Comparison of ENCODE assay signal across 17 cellular contexts in the genomic region with DNA sequence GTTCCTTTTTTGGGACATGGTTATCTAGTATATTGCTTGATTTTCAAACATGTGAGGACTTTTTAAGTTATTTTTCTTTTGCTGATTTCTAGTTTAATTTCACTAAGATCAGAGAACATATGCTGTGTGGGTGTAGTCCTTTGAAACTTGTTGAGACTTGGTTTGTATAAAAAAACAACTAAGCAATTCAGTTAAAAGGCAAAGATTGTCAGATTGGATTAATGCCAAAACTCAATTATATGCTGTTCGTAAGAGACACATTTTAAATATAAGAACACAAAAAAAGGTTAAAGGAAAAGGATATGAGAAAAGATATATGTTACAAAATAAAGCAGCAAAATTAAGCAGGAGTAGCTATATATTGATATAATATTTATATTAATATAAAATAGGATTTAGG. TPM values are rescaled to one million over a fixed set of nuclear protein-coding genes. Genes with fewer than 3 reads are reported as not detected.
DNase-seq lines count a peak whose midpoint lies in the region; ATAC-seq, FAIRE-seq and TF ChIP-seq lines count a peak whose summit lies in the region.
"Had no signal": no experiment of that assay in that cellular context is flagged by ENCODE, and none has a peak within 500 bp of the region (broad histone marks: within the 10 kb centered on the region; RNA-seq: fewer than 3 reads in every experiment).

No MANE protein-coding gene starts in this region.

- no peak for FAIRE-seq in K562 (lab: Jason Lieb, UNC)
- FAIRE-seq: D721Med had no signal

- no peaks in the 10 kb centered on the region for H4K20me1 ChIP-seq in K562 (replicated peaks; ENCODE audit: control insufficient read depth, insufficient read depth, low read length)
- H4K20me1 ChIP-seq in hepatocyte (ENCODE audit: insufficient read depth, poor library complexity, severe bottlenecking), result no peaks in the 10 kb centered on the region
- H4K20me1 ChIP-seq: BLaER1 had no signal

- H3K4me2 ChIP-seq in K562 (ENCODE audit: insufficient read depth, low read length) (no peak overlapping the region), hepatocyte (no peak overlapping the region)
- H3K4me2 ChIP-seq: BLaER1, SK-N-SH had no signal

- no peak for DNase-seq in CD4-positive, alpha-beta T cell
- peak; percentile 12 for DNase-seq in NCI-H1105 (lab: John Stamatoyannopoulos, UW)
- no peak for DNase-seq in K562 (ENCODE audit: extremely low read depth in 1 of 4, low spot score in 3 of 4)
- no peak for DNase-seq in memory B cell (ENCODE audit: low spot score in 2 of 2)
- DNase-seq in stimulated activated CD8-positive, alpha-beta memory T cell treated with anti-CD3 and anti-CD28 coated beads, Interleukin-4, amount 100 ng/mL, for 48 hours, result no peak
- DNase-seq in hepatocyte (ENCODE audit: low spot score), result no peak
- no peak for DNase-seq in NCI-H187 treated with DMSO at 0.1 percent for 48 hours (lab: John Stamatoyannopoulos, UW)
- DNase-seq: DMS79 treated with DMSO at 0.1 percent for 48 hours, KG1, NCI-H1436 treated with DMSO at 0.1 percent for 48 hours, NCI-H2029 treated with DMSO at 0.1 percent for 48 hours, NCI-H446 treated with DMSO at 0.1 percent for 48 hours, NCI-H748 treated with DMSO at 0.1 percent for 48 hours, SHP77 treated with DMSO at 0.1 percent for 48 hours, SK-N-SH had no signal

- intact Hi-C loops in CD4-positive, alpha-beta T cell (cut with DNase I, micrococcal nuclease), result loop anchor here in 1 of 2 experiments (10.0 kb wide), 1 partner anchor 342 kb away; no protein-coding TSS in a partner anchor
- intact Hi-C loops in K562 (cut with micrococcal nuclease), result no loop called here

- H3K9me3 ChIP-seq in CD4-positive, alpha-beta T cell (ENCODE audit: control insufficient read depth, low read length), result no peaks in the 10 kb centered on the region
- no peaks in the 10 kb centered on the region for H3K9me3 ChIP-seq in K562 (replicated peaks; ENCODE audit: control insufficient read depth, insufficient read depth, low read depth, low read length)
- H3K9me3 ChIP-seq in hepatocyte (ENCODE audit: low read depth), result no peaks in the 10 kb centered on the region
- H3K9me3 ChIP-seq: BLaER1, SK-N-SH had no signal

- H3K27ac Mint-ChIP-seq in CD4-positive, alpha-beta T cell, result peak overlapping the region; percentile 74
- peak overlapping the region; percentile 29 for H3K27ac Mint-ChIP-seq in memory B cell

- H3K9me3 Mint-ChIP-seq in CD4-positive, alpha-beta T cell, result no peaks in the 10 kb centered on the region
- H3K9me3 Mint-ChIP-seq in memory B cell, result no peaks in the 10 kb centered on the region

- TF ChIP-seq CTCF in CD4-positive, alpha-beta T cell (IDR thresholded peaks at IDR 0.05), result no peak
- TF ChIP-seq CTCF in K562 (IDR thresholded peaks at IDR 0.05 in 2 of 3, conservative IDR thresholded peaks at IDR 0.05 in 1 of 3; ENCODE audit: insufficient read depth in 2 of 3, low read depth in 1 of 3, low read length in 3 of 3) (no peak), hepatocyte (IDR thresholded peaks at IDR 0.05; ENCODE audit: poor library complexity) (no peak)

- TF ChIP-seq RAD21 in K562 (CRISPR knock-in tag; conservative IDR thresholded peaks at IDR 0.05 in 1 of 2, IDR thresholded peaks at IDR 0.05 in 1 of 2), result no peak

- no peaks in the 10 kb centered on the region for H3K9me1 ChIP-seq in K562 (ENCODE audit: control insufficient read depth, insufficient read depth, low read length)

- in situ Hi-C loops in K562 (cut with MboI), result loop anchor here (25.0 kb wide), 1 partner anchor 589 kb away; no protein-coding TSS in a partner anchor

- no peaks in the 10 kb centered on the region for H3K9me2 ChIP-seq in hepatocyte (replicated peaks; ENCODE audit: insufficient read depth)
- H3K9me2 ChIP-seq: SK-N-SH had no signal

- H3K4me1 ChIP-seq in K562 (replicated peaks in 1 of 2; ENCODE audit: control insufficient read depth in 2 of 2, insufficient read depth in 2 of 2, low read length in 2 of 2) (no peaks in the 10 kb centered on the region), hepatocyte (ENCODE audit: insufficient read depth) (peaks cover 3% of the 10 kb centered on the region)
- H3K4me1 ChIP-seq: BLaER1 had no signal

- 74% methylated on average over 1 of the region's 1 CpG for WGBS in K562 (ENCODE audit: insufficient coverage, low coverage, missing lambda C conversion rate)
- WGBS in hepatocyte (ENCODE audit: low lambda C conversion rate, missing lambda C conversion rate), result 69% methylated on average over 1 of the region's 1 CpG

- TF ChIP-seq POLR2A in K562 (conservative IDR thresholded peaks at IDR 0.05), result no peak

- ATAC-seq in CD4-positive, alpha-beta T cell (ENCODE audit: poor library complexity), result peak; percentile 32
- ATAC-seq in K562, result no peak
- no peak for ATAC-seq in memory B cell (ENCODE audit: low read depth)

- CTCF ChIA-PET in CD4-positive, alpha-beta T cell (lab: Charles Lee), result no interaction called here
- CTCF ChIA-PET in K562 (lab: Yijun Ruan, JAX; ENCODE audit: low intra/inter-chr PET ratio), result no interaction called here

- H3K27me3 ChIP-seq in CD4-positive, alpha-beta T cell (ENCODE audit: control insufficient read depth, insufficient read depth, low read length), result no peaks in the 10 kb centered on the region
- H3K27me3 ChIP-seq in K562 (ENCODE audit: control insufficient read depth in 2 of 2, insufficient read depth in 2 of 2, low read length in 2 of 2), result no peaks in the 10 kb centered on the region
- H3K27me3 ChIP-seq in hepatocyte, result no peaks in the 10 kb centered on the region
- H3K27me3 ChIP-seq: BLaER1 had no signal

- peaks cover 50% of the 10 kb centered on the region for H3K4me1 Mint-ChIP-seq in CD4-positive, alpha-beta T cell (ENCODE audit: low read depth)
- peaks cover 4% of the 10 kb centered on the region for H3K4me1 Mint-ChIP-seq in memory B cell

- no peaks in the 10 kb centered on the region for H3K27me3 Mint-ChIP-seq in CD4-positive, alpha-beta T cell
- no peaks in the 10 kb centered on the region for H3K27me3 Mint-ChIP-seq in memory B cell

- H3K9ac ChIP-seq in K562 (ENCODE audit: insufficient read depth in 1 of 2, low read depth in 2 of 2, low read length in 2 of 2), result no peak overlapping the region
- H3K9ac ChIP-seq: BLaER1, SK-N-SH had no signal

- H3K36me3 ChIP-seq in K562 (ENCODE audit: control insufficient read depth, insufficient read depth, low read length) (peaks cover 34% of the 10 kb centered on the region), hepatocyte (replicated peaks; ENCODE audit: insufficient read depth, low read depth) (no peaks in the 10 kb centered on the region)

- H3K36me3 Mint-ChIP-seq in CD4-positive, alpha-beta T cell (ENCODE audit: low read depth), result peaks cover 64% of the 10 kb centered on the region
- peaks cover 15% of the 10 kb centered on the region for H3K36me3 Mint-ChIP-seq in memory B cell

- BruUV-seq in K562 (replicated peaks; lab: Mats Ljungman, UMichigan), result no TSS peak

- POLR2A ChIA-PET in CD4-positive, alpha-beta T cell (lab: Charles Lee), result interaction anchor here (0.7 kb wide), 1 partner anchor 139 kb away, joined by 3 read pairs; no protein-coding TSS in a partner anchor
- POLR2A ChIA-PET in K562 (lab: Yijun Ruan, JAX), result no interaction called here

- no peak for TF ChIP-seq EP300 in K562 (IDR thresholded peaks at IDR 0.05; ENCODE audit: low read length)

- H3K79me2 ChIP-seq in K562 (ENCODE audit: control insufficient read depth, insufficient read depth, low read length) (no peaks in the 10 kb centered on the region), hepatocyte (no peaks in the 10 kb centered on the region)

- no peak overlapping the region for H3K27ac ChIP-seq in CD4-positive, alpha-beta T cell (ENCODE audit: low read depth, low read length)
- H3K27ac ChIP-seq in K562 (ENCODE audit: extremely low read depth, low read depth, low read length) (no peak overlapping the region), hepatocyte (no peak overlapping the region)
- H3K27ac ChIP-seq: BLaER1 had no signal

- H3K4me3 Mint-ChIP-seq in CD4-positive, alpha-beta T cell, result no peak overlapping the region
- H3K4me3 Mint-ChIP-seq in memory B cell, result no peak overlapping the region

- H3K4me3 ChIP-seq in K562 (no peak overlapping the region), hepatocyte (no peak overlapping the region)
- H3K4me3 ChIP-seq: BLaER1 had no signal

- H2AFZ ChIP-seq in K562 (ENCODE audit: low read depth, low read length), result no peak overlapping the region
- no peak overlapping the region for H2AFZ ChIP-seq in hepatocyte

TF ChIP-seq in K562, 482 proteins besides CTCF, POLR2A, EP300 and RAD21:
- TF ChIP-seq ARID1B (IDR thresholded peaks at IDR 0.05) (no peak), ZNF717 (CRISPR knock-in tag; IDR thresholded peaks at IDR 0.05) (no peak), SREBF1 (IDR thresholded peaks at IDR 0.05; ENCODE audit: borderline replicate concordance, low read depth, low read length) (no peak), RAD51 (IDR thresholded peaks at IDR 0.05; ENCODE audit: borderline replicate concordance, low read depth) (no peak), STAG1 (CRISPR knock-in tag; IDR thresholded peaks at IDR 0.05; ENCODE audit: borderline replicate concordance) (no peak), HDAC1 (IDR thresholded peaks at IDR 0.05) (no peak), SIRT6 (IDR thresholded peaks at IDR 0.05; ENCODE audit: low read depth, low read length) (no peak), NFIC (IDR thresholded peaks at IDR 0.05) (peak; percentile 59)

RNA-seq across cellular contexts. Expression of gene RRM1, which starts 17.8 kb away (rescaled TPM):
- 10 to 100 TPM; 64.7 to 73.1 TPM for total RNA-seq in CD4-positive, alpha-beta T cell
- 108 and 123 TPM in 2 replicates for total RNA-seq in K562 (2011; cell fraction: chromatin; rRNA removed; ENCODE audit: low replicate concordance)
- total RNA-seq in K562 (2011; cell fraction: nucleolus; rRNA removed), result 37.5 and 43.2 TPM in 2 replicates
- 55.1 and 58.4 TPM in 2 replicates for total RNA-seq in K562 (2011; cell fraction: nucleoplasm; rRNA removed)
- total RNA-seq in K562 (2014; rRNA removed) (118 and 134 TPM in 2 replicates), K562 (2014; rRNA removed; fragmentation: Illumina TruSeq; extraction: Trizol) (194 and 206 TPM in 2 replicates), K562 (2015; rRNA removed; fragmentation: Illumina TruSeq; extraction: Trizol) (156 and 163 TPM in 2 replicates), K562 (2021) (162 and 163 TPM in 2 replicates), hepatocyte (34.5 and 35.0 TPM in 2 replicates)
- polyA plus RNA-seq in K562 (2011; rRNA removed) (174 and 202 TPM in 2 replicates), K562 (2014; fragmentation: Illumina TruSeq; extraction: Trizol) (142 and 178 TPM in 2 replicates), K562 (2014; fragmentation: Nextera tagmentation; extraction: Ambion mirVana) (100 to 1,000 TPM; 154 to 270 TPM), K562 (2014; rRNA removed) (106 and 113 TPM in 2 replicates), hepatocyte (25.6 and 25.9 TPM in 2 replicates)
- 113 and 123 TPM in 2 replicates for polyA plus RNA-seq in K562 (2011; cell fraction: cytosol; rRNA removed)
- 70.4 and 85.8 TPM in 2 replicates for polyA plus RNA-seq in K562 (2011; cell fraction: nucleus; rRNA removed)
- polyA plus RNA-seq in K562 (2012), result 137 and 156 TPM in 2 replicates
- polyA minus RNA-seq in K562 (2011; rRNA and poly(A)+ RNA removed), result 346 and 409 TPM in 2 replicates
- 125 and 151 TPM in 2 replicates for polyA minus RNA-seq in K562 (2011; cell fraction: cytosol; rRNA and poly(A)+ RNA removed)
- 39.0 and 62.2 TPM in 2 replicates for polyA minus RNA-seq in K562 (2011; cell fraction: nucleus; rRNA and poly(A)+ RNA removed)
